Comparison of ENCODE assay signal across 22 cellular contexts in genomic region chr1:1254667-1254998, GRCh38.
"Had no signal": no experiment of that assay in that cellular context is flagged by ENCODE, and none has a peak within 500 bp of the region (broad histone marks: within the 10 kb centered on the region; RNA-seq: fewer than 3 reads in every experiment).

No MANE protein-coding gene starts in this region.

- H3K4me1 ChIP-seq: upper lobe of right lung had no signal

- H3K27ac ChIP-seq: epithelial cell of prostate, esophagus muscularis mucosa, foreskin keratinocyte, neutrophil, tibial nerve, upper lobe of right lung had no signal

- H3K4me3 Mint-ChIP-seq: dendritic cell treated with granulocyte-macrophage colony-stimulating factor and Interleukin-4, amounts not matched to agents 40 ng/mL and 50 ng/mL, for 4 days; effector memory CD8-positive, alpha-beta T cell; naive thymus-derived CD8-positive, alpha-beta T cell; stimulated activated effector memory CD8-positive, alpha-beta T cell treated with anti-CD3 and anti-CD28 coated beads, Interleukin-12 subunit alpha, Interleukin-12 subunit beta, amount 100 ng/mL, for 72 hours; stimulated activated naive CD8-positive, alpha-beta T cell treated with anti-CD3 and anti-CD28 coated beads, Interleukin-15, Interleukin-2, amounts not matched to agents 100 ng/mL and 50 ng/mL, for 24 hours had no signal

- H3K4me3 ChIP-seq: esophagus muscularis mucosa, mucosa of descending colon, tibial nerve, upper lobe of right lung had no signal

- H3K27ac Mint-ChIP-seq: dendritic cell treated with granulocyte-macrophage colony-stimulating factor and Interleukin-4, amounts not matched to agents 40 ng/mL and 50 ng/mL, for 4 days; effector memory CD8-positive, alpha-beta T cell; naive thymus-derived CD8-positive, alpha-beta T cell; stimulated activated effector memory CD8-positive, alpha-beta T cell treated with anti-CD3 and anti-CD28 coated beads, Interleukin-12 subunit alpha, Interleukin-12 subunit beta, amount 100 ng/mL, for 72 hours; stimulated activated naive CD8-positive, alpha-beta T cell treated with anti-CD3 and anti-CD28 coated beads, Interleukin-15, Interleukin-2, amounts not matched to agents 100 ng/mL and 50 ng/mL, for 24 hours had no signal

- FAIRE-seq: colon had no signal

- ATAC-seq: effector memory CD8-positive, alpha-beta T cell; foreskin keratinocyte; mucosa of descending colon; naive thymus-derived CD8-positive, alpha-beta T cell; right cardiac atrium; stimulated activated effector memory CD8-positive, alpha-beta T cell treated with anti-CD3 and anti-CD28 coated beads, Interleukin-12 subunit alpha, Interleukin-12 subunit beta, amount 100 ng/mL, for 72 hours; upper lobe of right lung had no signal

- DNase-seq: cerebellar nuclear complex; effector memory CD8-positive, alpha-beta T cell; foreskin keratinocyte; head of caudate nucleus; hippocampal formation; kidney glomerular epithelial cell; mammary epithelial cell; naive thymus-derived CD8-positive, alpha-beta T cell; posterior cingulate gyrus; stimulated activated CD4-positive, alpha-beta T cell treated with anti-CD3 and anti-CD28 coated beads, Interleukin-4, amount 100 ng/mL, for 1 hour; stimulated activated CD8-positive, alpha-beta memory T cell treated with anti-CD3 and anti-CD28 coated beads, Interleukin-4, amount 100 ng/mL, for 48 hours; upper lobe of right lung had no signal

- H3K9me3 ChIP-seq: esophagus muscularis mucosa, mucosa of descending colon, neutrophil, tibial nerve, upper lobe of right lung had no signal

- H3K9me3 Mint-ChIP-seq: dendritic cell treated with granulocyte-macrophage colony-stimulating factor and Interleukin-4, amounts not matched to agents 40 ng/mL and 50 ng/mL, for 4 days; effector memory CD8-positive, alpha-beta T cell; naive thymus-derived CD8-positive, alpha-beta T cell; stimulated activated effector memory CD8-positive, alpha-beta T cell treated with anti-CD3 and anti-CD28 coated beads, Interleukin-12 subunit alpha, Interleukin-12 subunit beta, amount 100 ng/mL, for 72 hours; stimulated activated naive CD8-positive, alpha-beta T cell treated with anti-CD3 and anti-CD28 coated beads, Interleukin-15, Interleukin-2, amounts not matched to agents 100 ng/mL and 50 ng/mL, for 24 hours had no signal

- H3K27me3 ChIP-seq: esophagus muscularis mucosa, foreskin keratinocyte, neutrophil, tibial nerve, upper lobe of right lung had no signal

- H3K27me3 Mint-ChIP-seq: dendritic cell treated with granulocyte-macrophage colony-stimulating factor and Interleukin-4, amounts not matched to agents 40 ng/mL and 50 ng/mL, for 4 days; effector memory CD8-positive, alpha-beta T cell; naive thymus-derived CD8-positive, alpha-beta T cell; stimulated activated naive CD8-positive, alpha-beta T cell treated with anti-CD3 and anti-CD28 coated beads, Interleukin-15, Interleukin-2, amounts not matched to agents 100 ng/mL and 50 ng/mL, for 24 hours had no signal
